Comparison of ENCODE assay signal across 8 cellular contexts in the genomic region with DNA sequence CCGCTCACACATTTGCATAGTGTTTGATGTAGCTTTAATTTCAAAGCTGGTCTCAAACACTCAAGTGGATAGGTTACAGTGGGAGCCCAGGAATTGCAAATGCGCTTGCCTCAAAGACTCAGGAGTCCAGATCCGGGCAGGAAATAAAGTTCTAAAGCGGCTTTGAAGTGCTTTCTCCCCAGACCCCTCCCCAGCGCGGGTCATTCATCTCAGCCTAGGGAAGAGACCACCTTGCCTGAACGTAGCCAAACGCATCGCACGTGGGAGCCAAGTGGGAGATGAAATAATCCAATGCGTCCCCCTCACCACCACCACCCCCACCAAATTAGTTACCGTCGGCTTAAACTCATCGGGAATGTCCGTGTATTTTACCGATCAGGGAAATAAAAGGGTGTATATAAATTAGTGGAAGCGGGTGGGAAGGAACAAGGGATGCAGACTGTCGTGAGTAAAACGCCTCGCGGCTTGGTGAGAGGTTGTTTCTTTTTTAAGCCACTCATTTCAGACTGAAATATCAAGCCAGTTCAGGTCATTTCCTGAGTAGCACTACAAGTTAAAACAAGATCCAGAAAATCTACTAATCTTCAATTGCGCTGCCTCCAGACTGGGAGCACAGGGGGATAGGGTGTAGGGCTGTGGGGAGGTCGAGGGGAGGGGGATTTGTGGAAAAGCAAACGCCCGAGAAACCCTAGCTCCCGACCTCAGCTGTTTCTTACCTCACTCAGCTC.
DNase-seq lines count a peak whose midpoint lies in the region; ATAC-seq and TF ChIP-seq lines count a peak whose summit lies in the region.

No MANE protein-coding gene starts in this region.

- no peak overlapping the region for H3K27ac Mint-ChIP-seq in activated naive CD4-positive, alpha-beta T cell treated with anti-CD3 and anti-CD28 coated beads for 36 hours

- H3K4me3 Mint-ChIP-seq in activated naive CD4-positive, alpha-beta T cell treated with anti-CD3 and anti-CD28 coated beads for 36 hours, result peak overlapping the region; percentile 81

- peaks cover 3% of the 10 kb centered on the region for H3K27me3 ChIP-seq in osteoblast (ENCODE audit: insufficient read depth, low read length)

- intact Hi-C loops in activated naive CD4-positive, alpha-beta T cell treated with anti-CD3 and anti-CD28 coated beads for 36 hours (cut with micrococcal nuclease), result loop anchor here (1.0 to 5.0 kb wide), 3 partner anchors 37 to 313 kb away; a partner anchor contains a TSS

- CTCF ChIA-PET in activated naive CD4-positive, alpha-beta T cell treated with anti-CD3 and anti-CD28 coated beads for 36 hours (lab: Charles Lee), result interaction anchor here (0.6 to 1.0 kb wide), 3 partner anchors 89 to 254 kb away, joined by 4 to 6 read pairs (median 5); no protein-coding TSS in a partner anchor

- no peaks in the 10 kb centered on the region for H3K9me3 ChIP-seq in osteoblast (ENCODE audit: low read depth, low read length)

- peak; percentile 26 for ATAC-seq in HG02981 (IDR thresholded peaks at IDR 0.05; ENCODE audit: unreplicated experiment)

- H3K4me3 ChIP-seq in WI38 (ENCODE audit: low read depth, low read length), result peak overlapping the region; percentile 87
- H3K4me3 ChIP-seq in osteoblast (ENCODE audit: insufficient read depth, low read length), result peak overlapping the region; percentile 78

- H3K4me2 ChIP-seq in osteoblast (ENCODE audit: insufficient read depth, low read length), result peak overlapping the region; percentile 95

- H4K20me1 ChIP-seq in osteoblast (ENCODE audit: insufficient read depth, low read length), result peaks cover 7% of the 10 kb centered on the region

- no peaks in the 10 kb centered on the region for H3K36me3 ChIP-seq in osteoblast (ENCODE audit: insufficient read depth, low read length)

- no peaks in the 10 kb centered on the region for H3K36me3 Mint-ChIP-seq in activated naive CD4-positive, alpha-beta T cell treated with anti-CD3 and anti-CD28 coated beads for 36 hours (ENCODE audit: low read depth)

- H3K9me3 Mint-ChIP-seq in activated naive CD4-positive, alpha-beta T cell treated with anti-CD3 and anti-CD28 coated beads for 36 hours, result no peaks in the 10 kb centered on the region

- peaks cover 15% of the 10 kb centered on the region for H3K4me1 ChIP-seq in osteoblast (ENCODE audit: insufficient read depth, low read length)

- peak overlapping the region; percentile 77 for H2AFZ ChIP-seq in osteoblast (ENCODE audit: low read length)

- peak; percentile 27 for DNase-seq in activated naive CD4-positive, alpha-beta T cell treated with anti-CD3 and anti-CD28 coated beads for 36 hours
- no peak for DNase-seq in activated naive CD4-positive, alpha-beta T cell (lab: John Stamatoyannopoulos, UW)
- peak; percentile 49 for DNase-seq in fibroblast of peridontal ligament (ENCODE audit: extremely low read depth)
- DNase-seq in osteoblast (ENCODE audit: insufficient read length, low spot score, missing footprints), result peak; percentile 70
- DNase-seq in SIG-M5 (lab: John Stamatoyannopoulos, UW), result no peak
- DNase-seq in OCI-M1 (lab: John Stamatoyannopoulos, UW), result no peak

- TF ChIP-seq CTCF in WI38 (IDR thresholded peaks at IDR 0.05; ENCODE audit: low read depth, low read length) (no peak), osteoblast (IDR thresholded peaks at IDR 0.05; ENCODE audit: extremely low read depth, low read depth, low read length) (no peak)

- H3K27me3 Mint-ChIP-seq in activated naive CD4-positive, alpha-beta T cell treated with anti-CD3 and anti-CD28 coated beads for 36 hours (ENCODE audit: low read depth), result peaks cover 43% of the 10 kb centered on the region

- peaks cover 14% of the 10 kb centered on the region for H3K4me1 Mint-ChIP-seq in activated naive CD4-positive, alpha-beta T cell treated with anti-CD3 and anti-CD28 coated beads for 36 hours (ENCODE audit: low read depth)

- peak overlapping the region; percentile 74 for H3K27ac ChIP-seq in osteoblast (ENCODE audit: low read depth, low read length)

- H3K79me2 ChIP-seq in osteoblast (ENCODE audit: insufficient read depth, low read length), result peaks cover 4% of the 10 kb centered on the region

Comparison
In these comparisons a context has a peak if more than half of its experiments do, and no peak if none do; other contexts are left out.
1. DNase-seq: peak in activated naive CD4-positive, alpha-beta T cell treated with anti-CD3 and anti-CD28 coated beads for 36 hours (single experiment), fibroblast of peridontal ligament (single experiment) and osteoblast (single experiment); none in activated naive CD4-positive, alpha-beta T cell (0 of 4), SIG-M5 (single experiment) and OCI-M1 (single experiment).